Comparison of ENCODE assay signal across 21 cellular contexts in the genomic region with DNA sequence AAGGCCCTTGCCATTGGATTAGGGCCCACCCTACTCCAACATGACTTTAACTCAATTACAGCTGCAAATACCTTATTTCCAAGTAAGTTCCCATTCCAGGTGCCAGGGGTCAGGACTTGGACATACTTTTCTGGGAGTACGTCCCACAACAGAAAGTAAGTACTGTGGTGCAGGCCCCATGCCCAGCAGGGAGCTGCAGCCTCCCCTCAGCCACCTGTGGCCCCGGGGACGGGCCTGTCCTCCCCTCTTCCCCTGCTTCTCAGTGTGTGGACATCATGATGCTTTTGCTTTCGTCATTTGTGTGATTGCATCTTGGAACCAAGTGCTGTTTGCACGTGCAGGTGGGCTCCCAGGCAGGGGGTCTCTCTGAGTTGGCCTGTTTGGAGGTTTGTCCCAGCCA.
"Had no signal": no experiment of that assay in that cellular context is flagged by ENCODE, and none has a peak within 500 bp of the region (broad histone marks: within the 10 kb centered on the region; RNA-seq: fewer than 3 reads in every experiment).

No MANE protein-coding gene starts in this region.

- H3K9me3 Mint-ChIP-seq: IgD-negative memory B cell had no signal

- H3K4me2 ChIP-seq: KMS-11 had no signal

- H3K4me3 ChIP-seq: K562, SJSA1, SK-N-MC had no signal

- H3K9me3 ChIP-seq: SJSA1 had no signal

- H3K27ac Mint-ChIP-seq: IgD-negative memory B cell had no signal

- H3K27me3 Mint-ChIP-seq: IgD-negative memory B cell had no signal

- H3K27ac ChIP-seq: HL-60, KMS-11, SJSA1, SK-N-MC had no signal

- H3K27me3 ChIP-seq: SJSA1 had no signal

- ATAC-seq: K562 had no signal

- H3K9ac ChIP-seq: KMS-11 had no signal

- H3K4me1 ChIP-seq: SJSA1 had no signal

- H3K36me3 ChIP-seq: SJSA1 had no signal

- DNase-seq: Kasumi-1, MM.1S, NCI-H1105, NCI-H1417, NCI-H1436 treated with DMSO at 0.1 percent for 48 hours, NCI-H1694, NCI-H187 treated with DMSO at 0.1 percent for 48 hours, NCI-H2029 treated with DMSO at 0.1 percent for 48 hours, NCI-H2171 treated with DMSO at 0.1 percent for 48 hours, NCI-H524, NCI-H526 treated with DMSO at 0.1 percent for 48 hours, NCI-H748 treated with DMSO at 0.1 percent for 48 hours, Right ventricle myocardium superior, RPMI8226, SIG-M5 had no signal
